Comparison of ENCODE assay signal across 8 cellular contexts in the genomic region with DNA sequence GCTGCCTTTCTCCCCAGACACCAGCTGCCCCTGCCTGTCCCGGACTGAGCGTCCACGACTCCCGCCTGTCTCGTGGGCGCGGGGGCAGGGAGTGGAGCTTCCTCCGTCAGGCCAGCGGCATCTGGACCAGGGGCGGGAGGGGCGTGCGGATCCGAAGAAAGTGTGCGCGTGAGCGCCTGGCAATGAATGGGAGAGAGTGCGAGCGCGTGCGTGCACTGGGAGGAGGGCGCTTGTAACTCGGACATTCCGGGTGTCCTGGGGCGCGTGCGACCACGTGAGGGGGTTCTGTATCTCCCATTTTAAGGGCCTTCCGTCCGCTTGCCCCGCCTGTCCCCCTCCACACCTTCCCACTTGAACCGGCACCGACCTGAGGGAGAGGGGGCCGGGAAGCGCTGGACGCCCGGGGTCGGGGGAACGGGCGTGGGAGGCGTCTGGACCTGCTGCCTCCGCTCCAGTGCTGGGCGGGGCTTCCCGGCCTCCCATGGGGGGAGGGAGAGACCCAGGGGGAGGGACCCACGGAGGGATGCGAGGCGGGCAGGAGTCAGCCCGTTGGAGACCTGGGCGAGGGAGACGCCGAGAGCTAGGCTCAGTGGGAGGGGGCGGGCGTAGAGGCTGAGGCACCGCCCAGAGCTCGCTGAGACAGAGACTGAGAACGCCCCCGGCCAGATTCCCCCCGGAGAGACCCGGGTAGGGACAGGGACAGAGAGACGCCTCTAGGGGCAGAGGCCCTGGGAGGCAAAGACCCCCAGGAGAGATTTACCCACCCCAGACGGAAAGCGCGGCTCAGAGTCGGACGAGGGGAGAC. TPM values are rescaled to one million over a fixed set of nuclear protein-coding genes. Genes with fewer than 3 reads are reported as not detected.
A peak's percentile ranks its signal among the peaks of the same experiment; 100 is the strongest.
DNase-seq lines count a peak whose midpoint lies in the region; ATAC-seq and TF ChIP-seq lines count a peak whose summit lies in the region.

A gene with protein sequence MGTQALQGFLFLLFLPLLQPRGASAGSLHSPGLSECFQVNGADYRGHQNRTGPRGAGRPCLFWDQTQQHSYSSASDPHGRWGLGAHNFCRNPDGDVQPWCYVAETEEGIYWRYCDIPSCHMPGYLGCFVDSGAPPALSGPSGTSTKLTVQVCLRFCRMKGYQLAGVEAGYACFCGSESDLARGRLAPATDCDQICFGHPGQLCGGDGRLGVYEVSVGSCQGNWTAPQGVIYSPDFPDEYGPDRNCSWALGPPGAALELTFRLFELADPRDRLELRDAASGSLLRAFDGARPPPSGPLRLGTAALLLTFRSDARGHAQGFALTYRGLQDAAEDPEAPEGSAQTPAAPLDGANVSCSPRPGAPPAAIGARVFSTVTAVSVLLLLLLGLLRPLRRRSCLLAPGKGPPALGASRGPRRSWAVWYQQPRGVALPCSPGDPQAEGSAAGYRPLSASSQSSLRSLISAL (plus strand): TSS at position 665 of the 805 bp plus-strand sequence. CDS start 246 bp downstream, outside the sequence.

- DNase-seq in T-helper 1 cell (no peak), NCI-H1105 (lab: John Stamatoyannopoulos, UW) (peak; percentile 51), gastrocnemius medialis (no peak), activated gamma-delta T cell (lab: John Stamatoyannopoulos, UW) (no peak)

- TF ChIP-seq CTCF in VCaP (conservative IDR thresholded peaks at IDR 0.05) (no peak), gastrocnemius medialis (IDR thresholded peaks at IDR 0.05 in 4 of 5, conservative IDR thresholded peaks at IDR 0.05 in 1 of 5) (no peak)

- H3K9me3 Mint-ChIP-seq in T-helper 1 cell treated with Interleukin-12 subunit alpha and Interleukin-12 subunit beta and Interleukin-4 antibody, amounts not matched to agents 30 μg/mL and 1 μg/mL, for 36 hours, result no peaks in the 10 kb centered on the region

- H3K4me1 Mint-ChIP-seq in T-helper 1 cell treated with Interleukin-12 subunit alpha and Interleukin-12 subunit beta and Interleukin-4 antibody, amounts not matched to agents 30 μg/mL and 1 μg/mL, for 36 hours (ENCODE audit: low read depth), result peaks cover 12% of the 10 kb centered on the region

- no peaks in the 10 kb centered on the region for H3K36me3 Mint-ChIP-seq in T-helper 1 cell treated with Interleukin-12 subunit alpha and Interleukin-12 subunit beta and Interleukin-4 antibody, amounts not matched to agents 30 μg/mL and 1 μg/mL, for 36 hours (ENCODE audit: low read depth)

- H3K4me1 ChIP-seq in esophagus (ENCODE audit: control insufficient read depth in 2 of 2, insufficient read depth in 2 of 2, low read length in 1 of 2) (peaks cover 15 to 30% of the 10 kb centered on the region in 2 donors), gastrocnemius medialis (peaks cover 11 to 31% of the 10 kb centered on the region in 2 donors)

- H3K27me3 ChIP-seq in esophagus (ENCODE audit: control insufficient read depth in 1 of 2, insufficient read depth in 2 of 2, low read length in 2 of 2) (peaks cover 0 to 23% of the 10 kb centered on the region in 2 donors), gastrocnemius medialis (peaks cover 76 to 85% (median 79%) of the 10 kb centered on the region in 3 donors)

- no peaks in the 10 kb centered on the region for H3K36me3 ChIP-seq in esophagus (ENCODE audit: control insufficient read depth in 2 of 2, insufficient read depth in 2 of 2, low read length in 1 of 2)
- H3K36me3 ChIP-seq in gastrocnemius medialis, result no peaks in the 10 kb centered on the region

- H3K9me3 ChIP-seq in esophagus (ENCODE audit: control insufficient read depth in 2 of 2, insufficient read depth in 1 of 2, low read depth in 1 of 2, low read length in 1 of 2), result no peaks in the 10 kb centered on the region
- no peaks in the 10 kb centered on the region for H3K9me3 ChIP-seq in gastrocnemius medialis

- H3K27ac ChIP-seq in VCaP, result peak within 1 kb of the TSS; percentile 68
- no peak within 1 kb of the TSS for H3K27ac ChIP-seq in esophagus (ENCODE audit: low read depth in 2 of 2, low read length in 1 of 2)
- H3K27ac ChIP-seq in gastrocnemius medialis, result no peak within 1 kb of the TSS

- WGBS in esophagus, 2 donors, result 0 to 3% methylated on average over 53 to 64 of the region's 64 CpGs

- no peak for ATAC-seq in gastrocnemius medialis
- no peak for ATAC-seq in GM21619 (IDR thresholded peaks at IDR 0.05; ENCODE audit: unreplicated experiment)

- H3K4me3 ChIP-seq in esophagus (ENCODE audit: low read depth in 1 of 2, low read length in 2 of 2), result peak within 1 kb of the TSS; percentile 38 to 42
- H3K4me3 ChIP-seq in gastrocnemius medialis, result peak within 1 kb of the TSS; percentile 0 to 41 (median 26)

- peak within 1 kb of the TSS; percentile 80 for H3K4me3 Mint-ChIP-seq in T-helper 1 cell treated with Interleukin-12 subunit alpha and Interleukin-12 subunit beta and Interleukin-4 antibody, amounts not matched to agents 30 μg/mL and 1 μg/mL, for 36 hours

- in situ Hi-C loops in gastrocnemius medialis (cut with MboI; ENCODE audit: low sequenced_read_pairs in 4 of 4), result no loop called here

- H3K27ac Mint-ChIP-seq in T-helper 1 cell treated with Interleukin-12 subunit alpha and Interleukin-12 subunit beta and Interleukin-4 antibody, amounts not matched to agents 30 μg/mL and 1 μg/mL, for 36 hours, result no peak within 1 kb of the TSS

- intact Hi-C loops in gastrocnemius medialis (cut with DNase I; ENCODE audit: low total_unique reads), result no loop called here

- peaks cover 57% of the 10 kb centered on the region for H3K27me3 Mint-ChIP-seq in T-helper 1 cell treated with Interleukin-12 subunit alpha and Interleukin-12 subunit beta and Interleukin-4 antibody, amounts not matched to agents 30 μg/mL and 1 μg/mL, for 36 hours (ENCODE audit: low read depth)

- TF ChIP-seq POLR2A in gastrocnemius medialis (IDR thresholded peaks at IDR 0.05), result no peak

RNA-seq across cellular contexts. Expression of the gene that starts here (rescaled TPM):
- polyA plus RNA-seq in esophagus, result 1 to 10 TPM; 1.6 to 1.8 TPM
- not detected for total RNA-seq in gastrocnemius medialis
